In genomic region chr16:67845291-67846062, GRCh38 we compare ENCODE assay signal across 1 cellular context.
TF ChIP-seq lines count a peak whose summit lies in the region.

No MANE protein-coding gene starts in this region.

TF ChIP-seq in IMR-90, 13 proteins besides CTCF, POLR2A, EP300 and RAD21 (continued from another document):
- TF ChIP-seq USF2 (IDR thresholded peaks at IDR 0.05; ENCODE audit: low read depth, low read length) (no peak), RCOR1 (IDR thresholded peaks at IDR 0.05; ENCODE audit: insufficient replicate concordance, low read length) (no peak), FOS (IDR thresholded peaks at IDR 0.05; ENCODE audit: low read depth, low read length) (no peak), MAFK (IDR thresholded peaks at IDR 0.05; ENCODE audit: low read depth, low read length) (no peak), MXI1 (IDR thresholded peaks at IDR 0.05; ENCODE audit: borderline replicate concordance, low read depth, low read length) (no peak), RFX5 (IDR thresholded peaks at IDR 0.05; ENCODE audit: low read depth, low read length) (no peak), MAZ (IDR thresholded peaks at IDR 0.05; ENCODE audit: borderline replicate concordance, low read depth, low read length) (no peak), BHLHE40 (IDR thresholded peaks at IDR 0.05; ENCODE audit: low read depth, low read length) (no peak), CEBPB (IDR thresholded peaks at IDR 0.05; ENCODE audit: low read depth, low read length) (no peak), ELK1 (IDR thresholded peaks at IDR 0.05; ENCODE audit: borderline replicate concordance, low read depth, low read length) (no peak)
